ENCODE assay signal across 25 cellular contexts in genomic region chr11:118078972-118079411, GRCh38. TPM values are rescaled to one million over a fixed set of nuclear protein-coding genes. Genes with fewer than 3 reads are reported as not detected.
A peak's percentile ranks its signal among the peaks of the same experiment; 100 is the strongest.
DNase-seq lines count a peak whose midpoint lies in the region; ATAC-seq and TF ChIP-seq lines count a peak whose summit lies in the region.
"Had no signal": no experiment of that assay in that cellular context is flagged by ENCODE, and none has a peak within 500 bp of the region (broad histone marks: within the 10 kb centered on the region; RNA-seq: fewer than 3 reads in every experiment).

No MANE protein-coding gene starts in this region.

- 100% methylated on average over 2 of the region's 4 CpGs for WGBS in mammary epithelial cell (ENCODE audit: low coverage, missing lambda C conversion rate)

- intact Hi-C loops in mammary epithelial cell (cut with micrococcal nuclease), result loop anchor here (5.0 kb wide), 1 partner anchor 63 kb away; no protein-coding TSS in a partner anchor
- intact Hi-C loops in MCF 10A (cut with micrococcal nuclease), result no loop called here
- intact Hi-C loops in upper lobe of right lung (cut with DNase I), result no loop called here
- intact Hi-C loops in activated CD8-positive, alpha-beta T cell treated with anti-CD3 and anti-CD28 coated beads for 36 hours (cut with micrococcal nuclease), result no loop called here

- CTCF ChIA-PET in mammary epithelial cell (lab: Charles Lee; ENCODE audit: low non-redundant PET), result no interaction called here
- CTCF ChIA-PET in MCF 10A (lab: Yijun Ruan, JAX), result interaction anchor here (0.6 to 2.5 kb wide), 5 partner anchors 13 to 255 kb away, joined by 3 to 12 read pairs (median 4); no protein-coding TSS in a partner anchor
- CTCF ChIA-PET in activated CD8-positive, alpha-beta T cell treated with anti-CD3 and anti-CD28 coated beads for 36 hours (lab: Charles Lee), result interaction anchor here (0.5 to 1.9 kb wide), 4 partner anchors 11 to 653 kb away, joined by 3 to 5 read pairs (median 3); no protein-coding TSS in a partner anchor

- no peaks in the 10 kb centered on the region for H3K36me3 Mint-ChIP-seq in MCF 10A (ENCODE audit: insufficient read depth, unreplicated experiment)
- no peaks in the 10 kb centered on the region for H3K36me3 Mint-ChIP-seq in effector memory CD8-positive, alpha-beta T cell (ENCODE audit: insufficient read depth)
- H3K36me3 Mint-ChIP-seq in type B pancreatic cell, result no peaks in the 10 kb centered on the region
- no peaks in the 10 kb centered on the region for H3K36me3 Mint-ChIP-seq in activated CD8-positive, alpha-beta T cell treated with anti-CD3 and anti-CD28 coated beads for 36 hours (ENCODE audit: low read depth)

- ATAC-seq in effector memory CD8-positive, alpha-beta T cell (replicated peaks), result no peak
- no peak for ATAC-seq in upper lobe of right lung
- no peak for ATAC-seq in activated CD8-positive, alpha-beta T cell treated with anti-CD3 and anti-CD28 coated beads for 36 hours
- ATAC-seq: A549; activated CD8-positive, alpha-beta T cell treated with anti-CD3 and anti-CD28 coated beads, Interleukin-2, amount 10 ng/mL, durations not matched to agents 7 days and 5 days; GM23338; left cardiac atrium had no signal

- TF ChIP-seq CTCF in mammary epithelial cell (conservative IDR thresholded peaks at IDR 0.05 in 1 of 2, IDR thresholded peaks at IDR 0.05 in 1 of 2; ENCODE audit: extremely low read depth in 1 of 2, insufficient read depth in 1 of 2, low read depth in 1 of 2, low read length in 2 of 2), result no peak
- TF ChIP-seq CTCF in MCF 10A (IDR thresholded peaks at IDR 0.05; ENCODE audit: unreplicated experiment), result no peak
- no peak for TF ChIP-seq CTCF in type B pancreatic cell (conservative IDR thresholded peaks at IDR 0.05)
- TF ChIP-seq CTCF in upper lobe of right lung (IDR thresholded peaks at IDR 0.05), result no peak
- no peak for TF ChIP-seq CTCF in activated CD8-positive, alpha-beta T cell treated with anti-CD3 and anti-CD28 coated beads for 36 hours (IDR thresholded peaks at IDR 0.05)

- H3K4me3 Mint-ChIP-seq in MCF 10A (ENCODE audit: unreplicated experiment), result no peak overlapping the region
- H3K4me3 Mint-ChIP-seq in effector memory CD8-positive, alpha-beta T cell, result no peak overlapping the region
- peak overlapping the region; percentile 86 for H3K4me3 Mint-ChIP-seq in type B pancreatic cell
- H3K4me3 Mint-ChIP-seq in activated CD8-positive, alpha-beta T cell treated with anti-CD3 and anti-CD28 coated beads for 36 hours, result no peak overlapping the region
- H3K4me3 Mint-ChIP-seq: activated CD8-positive, alpha-beta T cell treated with anti-CD3 and anti-CD28 coated beads, Interleukin-2, amount 10 ng/mL, durations not matched to agents 7 days and 5 days; activated naive CD4-positive, alpha-beta T cell treated with anti-CD3 and anti-CD28 coated beads for 36 hours; GM23338 had no signal

- H3K4me1 Mint-ChIP-seq in MCF 10A (ENCODE audit: insufficient read depth, unreplicated experiment) (peaks cover 13% of the 10 kb centered on the region), type B pancreatic cell (ENCODE audit: unreplicated experiment) (peaks cover 38% of the 10 kb centered on the region)
- H3K4me1 Mint-ChIP-seq in effector memory CD8-positive, alpha-beta T cell (ENCODE audit: low read depth in 2 of 2), result peaks cover 11 to 17% of the 10 kb centered on the region in 2 donors
- no peaks in the 10 kb centered on the region for H3K4me1 Mint-ChIP-seq in activated CD8-positive, alpha-beta T cell treated with anti-CD3 and anti-CD28 coated beads for 36 hours (ENCODE audit: low read depth)

- dilution Hi-C loops in mammary epithelial cell (cut with HindIII; ENCODE audit: low sequenced_read_pairs), result no loop called here

- no peaks in the 10 kb centered on the region for H3K27me3 ChIP-seq in mammary epithelial cell (ENCODE audit: insufficient read depth, low read length)
- H3K27me3 ChIP-seq in mucosa of stomach (ENCODE audit: control insufficient read depth, insufficient read depth, low read length), result no peaks in the 10 kb centered on the region
- peaks cover 4% of the 10 kb centered on the region for H3K27me3 ChIP-seq in upper lobe of right lung
- H3K27me3 ChIP-seq: MG63 had no signal

- H3K9me3 ChIP-seq in mammary epithelial cell (replicated peaks; ENCODE audit: insufficient read depth, low read length) (peaks cover 2% of the 10 kb centered on the region), mucosa of stomach (ENCODE audit: control insufficient read depth, low read length) (no peaks in the 10 kb centered on the region), upper lobe of right lung (no peaks in the 10 kb centered on the region)
- H3K9me3 ChIP-seq: A549, BE2C, MG63 had no signal

- H3K79me2 ChIP-seq in mammary epithelial cell (ENCODE audit: insufficient read depth, low read length), result no peaks in the 10 kb centered on the region

- in situ Hi-C loops in mammary epithelial cell (cut with MboI; ENCODE audit: low sequenced_read_pairs in 2 of 2), result no loop called here

- BruUV-seq in mammary epithelial cell (replicated peaks; lab: Mats Ljungman, UMichigan), result no TSS peak
- BruUV-seq in MCF 10A (replicated peaks; lab: Mats Ljungman, UMichigan), result no TSS peak

- peaks cover 59% of the 10 kb centered on the region for H3K4me1 ChIP-seq in mammary epithelial cell (ENCODE audit: insufficient read depth, low read length)
- H3K4me1 ChIP-seq in mucosa of stomach (ENCODE audit: control insufficient read depth, insufficient read depth, low read length), result peaks cover 62% of the 10 kb centered on the region
- H3K4me1 ChIP-seq in upper lobe of right lung, result peaks cover 5% of the 10 kb centered on the region
- H3K4me1 ChIP-seq: A549, BE2C had no signal

- H3K27ac ChIP-seq in mammary epithelial cell (ENCODE audit: insufficient read depth, low read depth, low read length) (no peak overlapping the region), upper lobe of right lung (no peak overlapping the region)
- H3K27ac ChIP-seq: A549 had no signal

- POLR2A ChIA-PET in MCF 10A (lab: Yijun Ruan, JAX), result interaction anchor here (0.8 kb wide), 1 partner anchor 11 kb away, joined by 4 read pairs; no protein-coding TSS in a partner anchor
- POLR2A ChIA-PET in activated CD8-positive, alpha-beta T cell treated with anti-CD3 and anti-CD28 coated beads for 36 hours (lab: Charles Lee), result interaction anchor here (1.3 kb wide), 1 partner anchor 13 kb away, joined by 4 read pairs; no protein-coding TSS in a partner anchor

- H3K27ac Mint-ChIP-seq in MCF 10A (ENCODE audit: low read depth, unreplicated experiment) (no peak overlapping the region), type B pancreatic cell (peak overlapping the region; percentile 87)
- H3K27ac Mint-ChIP-seq in effector memory CD8-positive, alpha-beta T cell, result peak overlapping the region; percentile 66 to 79
- H3K27ac Mint-ChIP-seq in activated CD8-positive, alpha-beta T cell treated with anti-CD3 and anti-CD28 coated beads for 36 hours, result no peak overlapping the region
- H3K27ac Mint-ChIP-seq: activated CD8-positive, alpha-beta T cell treated with anti-CD3 and anti-CD28 coated beads, Interleukin-2, amount 10 ng/mL, durations not matched to agents 7 days and 5 days; activated naive CD4-positive, alpha-beta T cell treated with anti-CD3 and anti-CD28 coated beads for 36 hours; GM23338 had no signal

- H4K20me1 ChIP-seq in mammary epithelial cell (ENCODE audit: insufficient read depth, low read length), result no peaks in the 10 kb centered on the region

- no peak overlapping the region for H3K4me2 ChIP-seq in mammary epithelial cell (ENCODE audit: insufficient read depth, low read depth, low read length)
- H3K4me2 ChIP-seq: A549, GM23338 had no signal

- no peak overlapping the region for H3K4me3 ChIP-seq in mammary epithelial cell (replicated peaks in 1 of 3; ENCODE audit: insufficient read depth in 1 of 3, low read depth in 2 of 3, low read length in 3 of 3)
- peak overlapping the region; percentile 68 for H3K4me3 ChIP-seq in mucosa of stomach (ENCODE audit: low read length)
- no peak overlapping the region for H3K4me3 ChIP-seq in upper lobe of right lung
- H3K4me3 ChIP-seq: A549, GM23338, MG63 had no signal

- H2AFZ ChIP-seq in mammary epithelial cell (ENCODE audit: low read depth, low read length), result peak overlapping the region; percentile 51
- H2AFZ ChIP-seq: GM23338 had no signal

- peaks cover 17% of the 10 kb centered on the region for H3K27me3 Mint-ChIP-seq in MCF 10A (ENCODE audit: insufficient read depth, unreplicated experiment)
- peaks cover 9 to 61% of the 10 kb centered on the region in 2 donors for H3K27me3 Mint-ChIP-seq in effector memory CD8-positive, alpha-beta T cell
- H3K27me3 Mint-ChIP-seq in type B pancreatic cell, result no peaks in the 10 kb centered on the region
- H3K27me3 Mint-ChIP-seq in activated CD8-positive, alpha-beta T cell treated with anti-CD3 and anti-CD28 coated beads for 36 hours, result no peaks in the 10 kb centered on the region

- H3K36me3 ChIP-seq in mammary epithelial cell (ENCODE audit: insufficient read depth, low read length) (no peaks in the 10 kb centered on the region), mucosa of stomach (ENCODE audit: control insufficient read depth, insufficient read depth, low read length) (no peaks in the 10 kb centered on the region), upper lobe of right lung (no peaks in the 10 kb centered on the region)
- H3K36me3 ChIP-seq: BE2C, MG63 had no signal

- DNase-seq in mammary epithelial cell (no peak), MCF 10A (ENCODE audit: unreplicated experiment) (no peak), type B pancreatic cell (ENCODE audit: extremely low spot score, unreplicated experiment) (no peak), upper lobe of right lung (no peak), EL (no peak)
- DNase-seq in effector memory CD8-positive, alpha-beta T cell, result no peak
- no peak for DNase-seq in activated CD8-positive, alpha-beta T cell treated with anti-CD3 and anti-CD28 coated beads for 36 hours
- DNase-seq: activated CD8-positive, alpha-beta T cell treated with anti-CD3 and anti-CD28 coated beads, Interleukin-2, amount 10 ng/mL, durations not matched to agents 7 days and 5 days; activated naive CD4-positive, alpha-beta T cell treated with anti-CD3 and anti-CD28 coated beads for 36 hours; activated T-cell treated with anti-CD3 and anti-CD28 coated beads, Interleukin-2, amount 50 U/mL, for 1 hour; amygdala; BE2C; erythroblast; IMR-90; left cardiac atrium; MG63; NCI-H1694 treated with DMSO at 0.1 percent for 48 hours; NCI-H446; stimulated activated CD4-positive, alpha-beta T cell treated with anti-CD3 and anti-CD28 coated beads, Interleukin-12 subunit alpha, Interleukin-12 subunit beta, amount 100 ng/mL, for 4 hours had no signal

- H3K9me3 Mint-ChIP-seq in MCF 10A (ENCODE audit: unreplicated experiment) (no peaks in the 10 kb centered on the region), type B pancreatic cell (no peaks in the 10 kb centered on the region)
- H3K9me3 Mint-ChIP-seq in effector memory CD8-positive, alpha-beta T cell, result no peaks in the 10 kb centered on the region
- no peaks in the 10 kb centered on the region for H3K9me3 Mint-ChIP-seq in activated CD8-positive, alpha-beta T cell treated with anti-CD3 and anti-CD28 coated beads for 36 hours
- H3K9me3 Mint-ChIP-seq: activated naive CD4-positive, alpha-beta T cell treated with anti-CD3 and anti-CD28 coated beads for 36 hours; GM23338 had no signal

- no peak overlapping the region for H3K9ac ChIP-seq in mammary epithelial cell (ENCODE audit: insufficient read depth, low read length)
- peak overlapping the region; percentile 67 for H3K9ac ChIP-seq in mucosa of stomach (ENCODE audit: low read length)

RNA-seq across cellular contexts. Expression of gene TMPRSS4, which starts 2.1 kb away (rescaled TPM):
- total RNA-seq in mammary epithelial cell (1 to 10 TPM in 1 of 2 donors, under 1 TPM in 1; 0.67 to 2.9 TPM), MCF 10A (2022) (not detected in 2 replicates), type B pancreatic cell (ENCODE audit: low replicate concordance) (33.8 and 169 TPM in 2 replicates), upper lobe of right lung (3.0 TPM)
- 5.6 TPM for polyA plus RNA-seq in mammary epithelial cell
- polyA minus RNA-seq in mammary epithelial cell, result 26.3 TPM
- total RNA-seq in activated CD8-positive, alpha-beta T cell treated with anti-CD3 and anti-CD28 coated beads for 36 hours, result not detected
- total RNA-seq: activated naive CD4-positive, alpha-beta T cell treated with anti-CD3 and anti-CD28 coated beads for 36 hours; dermis microvascular lymphatic vessel endothelial cell; IMR-90; left cardiac atrium had no signal
- polyA plus RNA-seq: A549, IMR-90 had no signal

RNA-seq across cellular contexts. Expression of gene SMIM35, which starts 7.8 kb away (rescaled TPM):
- total RNA-seq in mammary epithelial cell, result not detected
- polyA plus RNA-seq in mammary epithelial cell, result not detected
- polyA minus RNA-seq in mammary epithelial cell, result not detected
- not detected in 2 replicates for total RNA-seq in MCF 10A (2022)
- 0.17 TPM in 1 of 2 replicates, not detected in the other for total RNA-seq in type B pancreatic cell (ENCODE audit: low replicate concordance)
- not detected for total RNA-seq in upper lobe of right lung
- total RNA-seq in activated CD8-positive, alpha-beta T cell treated with anti-CD3 and anti-CD28 coated beads for 36 hours, result under 1 TPM; 0.27 to 0.32 TPM
- total RNA-seq: activated naive CD4-positive, alpha-beta T cell treated with anti-CD3 and anti-CD28 coated beads for 36 hours; cardiac septum; dermis microvascular lymphatic vessel endothelial cell; GM23338; IMR-90; left cardiac atrium; subcutaneous adipose tissue had no signal
- polyA plus RNA-seq: A549, GM23338, IMR-90 had no signal

Comparison
In these comparisons a context has a peak if more than half of its experiments do, and no peak if none do; other contexts are left out.
1. H3K27ac Mint-ChIP-seq: peak in effector memory CD8-positive, alpha-beta T cell (2 of 2) and type B pancreatic cell (single experiment); none in MCF 10A (single experiment) and activated CD8-positive, alpha-beta T cell treated with anti-CD3 and anti-CD28 coated beads for 36 hours (single experiment).